1 cellular context compared by ENCODE assay signal in genomic region chr2:85577063-85577385, GRCh38.
TF ChIP-seq lines count a peak whose summit lies in the region.

No MANE protein-coding gene starts in this region.

TF ChIP-seq in WTC11, 78 proteins besides CTCF, POLR2A, EP300 and RAD21 (continued from another document):
- TF ChIP-seq ZNF512 (CRISPR knock-in tag; IDR thresholded peaks at IDR 0.05; ENCODE audit: borderline replicate concordance) = no peak
- TF ChIP-seq ZNF121 (CRISPR knock-in tag; IDR thresholded peaks at IDR 0.05) = no peak
- no peak for TF ChIP-seq PRRX2 (CRISPR knock-in tag; IDR thresholded peaks at IDR 0.05)
- TF ChIP-seq HMGA2 (CRISPR knock-in tag; IDR thresholded peaks at IDR 0.05) = no peak
- no peak for TF ChIP-seq NR1H2 (CRISPR knock-in tag; IDR thresholded peaks at IDR 0.05)
